ENCODE assay signal across 8 cellular contexts in genomic region chr2:94956797-94957391, GRCh38.
DNase-seq lines count a peak whose midpoint lies in the region; ATAC-seq and TF ChIP-seq lines count a peak whose summit lies in the region.

No MANE protein-coding gene starts in this region.

- H3K36me3 ChIP-seq in left ventricle myocardium inferior = no peaks in the 10 kb centered on the region

- ATAC-seq in HG02759 (IDR thresholded peaks at IDR 0.05; ENCODE audit: unreplicated experiment) = peak; percentile 72

- H3K4me3 ChIP-seq in left ventricle myocardium inferior = no peak overlapping the region

- peaks cover 89% of the 10 kb centered on the region for H3K27me3 ChIP-seq in left ventricle myocardium inferior (ENCODE audit: low read depth)

- DNase-seq in activated CD8-positive, alpha-beta memory T cell treated with anti-CD3 and anti-CD28 coated beads, Interleukin-2, amount 50 U/mL, for 4 hours = peak; percentile 39
- DNase-seq in activated CD8-positive, alpha-beta memory T cell treated with anti-CD3 and anti-CD28 coated beads, Interleukin-2, amount 50 U/mL, for 48 hours = no peak
- DNase-seq in NCI-H69 (lab: John Stamatoyannopoulos, UW) = peak; percentile 71
- peak; percentile 41 for DNase-seq in activated naive CD4-positive, alpha-beta T cell treated with Interleukin-2 at 50 U/mL for 16 hours
- no peak for DNase-seq in left ventricle myocardium inferior
- peak; percentile 52 for DNase-seq in stimulated activated CD4-positive, alpha-beta T cell treated with anti-CD3 and anti-CD28 coated beads, Interleukin-15, amount 100 ng/mL, for 24 hours
- no peak for DNase-seq in mesenteric fat pad (ENCODE audit: low spot score)

- no peaks in the 10 kb centered on the region for H3K9me3 ChIP-seq in left ventricle myocardium inferior (replicated peaks)

- H3K4me1 ChIP-seq in left ventricle myocardium inferior = no peaks in the 10 kb centered on the region

- H3K27ac ChIP-seq in left ventricle myocardium inferior (replicated peaks) = no peak overlapping the region

- intact Hi-C loops in left ventricle myocardium inferior (cut with micrococcal nuclease) = no loop called here

- TF ChIP-seq CTCF in left ventricle myocardium inferior (IDR thresholded peaks at IDR 0.05; ENCODE audit: borderline replicate concordance) = peak; percentile 88

Comparison
In these comparisons a context has a peak if more than half of its experiments do, and no peak if none do; other contexts are left out.
1. DNase-seq: peak in activated CD8-positive, alpha-beta memory T cell treated with anti-CD3 and anti-CD28 coated beads, Interleukin-2, amount 50 U/mL, for 4 hours (single experiment), NCI-H69 (single experiment), activated naive CD4-positive, alpha-beta T cell treated with Interleukin-2 at 50 U/mL for 16 hours (single experiment) and stimulated activated CD4-positive, alpha-beta T cell treated with anti-CD3 and anti-CD28 coated beads, Interleukin-15, amount 100 ng/mL, for 24 hours (single experiment); none in activated CD8-positive, alpha-beta memory T cell treated with anti-CD3 and anti-CD28 coated beads, Interleukin-2, amount 50 U/mL, for 48 hours (single experiment), left ventricle myocardium inferior (single experiment) and mesenteric fat pad (single experiment).